In genomic region chr15:26889298-26889898, GRCh38 we compare ENCODE assay signal across 8 cellular contexts. TPM values are rescaled to one million over a fixed set of nuclear protein-coding genes. Genes with fewer than 3 reads are reported as not detected.
A peak's percentile ranks its signal among the peaks of the same experiment; 100 is the strongest.
DNase-seq lines count a peak whose midpoint lies in the region; ATAC-seq and TF ChIP-seq lines count a peak whose summit lies in the region.

No MANE protein-coding gene starts in this region.

- no peak overlapping the region for H3K4me3 ChIP-seq in hepatocyte

- H3K4me2 ChIP-seq in hepatocyte, result peak overlapping the region; percentile 42

- peak; percentile 79 for TF ChIP-seq CTCF in hepatocyte (IDR thresholded peaks at IDR 0.05; ENCODE audit: poor library complexity)

- ATAC-seq in GM19467 (IDR thresholded peaks at IDR 0.05; ENCODE audit: unreplicated experiment) (no peak), sciatic nerve (no peak)

- H3K9me2 ChIP-seq in hepatocyte (replicated peaks; ENCODE audit: insufficient read depth), result no peaks in the 10 kb centered on the region

- intact Hi-C loops in sciatic nerve (cut with DNase I), result no loop called here

- no peaks in the 10 kb centered on the region for H3K27me3 ChIP-seq in hepatocyte

- H3K27ac ChIP-seq in hepatocyte, result no peak overlapping the region

- DNase-seq in DMS79 treated with DMSO at 0.1 percent for 48 hours (lab: John Stamatoyannopoulos, UW) (peak; percentile 62), HT-29 (ENCODE audit: low spot score) (peak; percentile 91), NOMO-1 treated with DMSO at 0.1 percent for 48 hours (lab: John Stamatoyannopoulos, UW; ENCODE audit: unreplicated experiment) (peak; percentile 40), hepatocyte (ENCODE audit: low spot score) (peak; percentile 76), sciatic nerve (ENCODE audit: low spot score) (no peak)
- DNase-seq in activated naive CD4-positive, alpha-beta T cell treated with anti-CD3 and anti-CD28 coated beads, Interleukin-2, amount 50 U/mL, for 16 hours, result peak; percentile 30
- peak; percentile 24 to 40 for DNase-seq in stimulated activated CD4-positive, alpha-beta T cell treated with anti-CD3 and anti-CD28 coated beads, Interleukin-15, amount 100 ng/mL, for 48 hours (ENCODE audit: low read depth in 2 of 2)

- H2AFZ ChIP-seq in hepatocyte, result no peak overlapping the region

- no peaks in the 10 kb centered on the region for H4K20me1 ChIP-seq in hepatocyte (ENCODE audit: insufficient read depth, poor library complexity, severe bottlenecking)

- H3K36me3 ChIP-seq in hepatocyte (replicated peaks; ENCODE audit: insufficient read depth, low read depth), result no peaks in the 10 kb centered on the region

- no peaks in the 10 kb centered on the region for H3K79me2 ChIP-seq in hepatocyte

- H3K4me1 ChIP-seq in hepatocyte (ENCODE audit: insufficient read depth), result no peaks in the 10 kb centered on the region

- H3K9me3 ChIP-seq in hepatocyte (ENCODE audit: low read depth), result no peaks in the 10 kb centered on the region

- 24% methylated on average over 5 of the region's 5 CpGs for WGBS in hepatocyte (ENCODE audit: low lambda C conversion rate, missing lambda C conversion rate)

RNA-seq across cellular contexts. Expression of gene GABRA5, which starts 22.5 kb away (rescaled TPM):
- total RNA-seq in HT-29 (2014; rRNA removed; shearing (Covaris generic)), result not detected in 2 replicates
- total RNA-seq in hepatocyte (0.10 and 0.20 TPM in 2 replicates), sciatic nerve (not detected)
- polyA plus RNA-seq in hepatocyte, result not detected in 2 replicates
